24 cellular contexts compared by ENCODE assay signal in genomic region chr10:132104062-132104461, GRCh38. TPM values are rescaled to one million over a fixed set of nuclear protein-coding genes. Genes with fewer than 3 reads are reported as not detected.
A peak's percentile ranks its signal among the peaks of the same experiment; 100 is the strongest.
DNase-seq lines count a peak whose midpoint lies in the region; ATAC-seq and TF ChIP-seq lines count a peak whose summit lies in the region.
"Had no signal": no experiment of that assay in that cellular context is flagged by ENCODE, and none has a peak within 500 bp of the region (broad histone marks: within the 10 kb centered on the region; RNA-seq: fewer than 3 reads in every experiment).

No MANE protein-coding gene starts in this region.

- 0 out of 2 replicates have a peak overlapping the region, but pooled peaks have one; percentile 32 for H3K14ac ChIP-seq in H9 (ENCODE audit: insufficient read depth, low read length)

- H3K9me3 Mint-ChIP-seq in activated CD4-positive, alpha-beta T cell treated with anti-CD3 and anti-CD28 coated beads, Interleukin-2, amount 10 ng/mL, durations not matched to agents 24 days and 14 days = no peaks in the 10 kb centered on the region
- no peaks in the 10 kb centered on the region for H3K9me3 Mint-ChIP-seq in H9

- H3K27ac ChIP-seq in H9 (ENCODE audit: insufficient read length, low read depth, low read length) (no peak overlapping the region), lower lobe of right lung (no peak overlapping the region)
- H3K27ac ChIP-seq: 22Rv1, RWPE1 had no signal

- no peak overlapping the region for H3T11ph ChIP-seq in H9 (ENCODE audit: low read length)

- H2BK5ac ChIP-seq in H9 (ENCODE audit: insufficient read length, low read length) = no peak overlapping the region

- no peak overlapping the region for H3K4me2 ChIP-seq in H9 (ENCODE audit: insufficient read depth, insufficient read length, low read length)

- H3K9me3 ChIP-seq in H9 (ENCODE audit: control insufficient read depth, low read depth, low read length) (no peaks in the 10 kb centered on the region), lower lobe of right lung (no peaks in the 10 kb centered on the region)
- H3K9me3 ChIP-seq: MG63 had no signal

- intact Hi-C loops in activated CD4-positive, alpha-beta T cell treated with anti-CD3 and anti-CD28 coated beads, Interleukin-2, amount 10 ng/mL, durations not matched to agents 24 days and 14 days (cut with micrococcal nuclease) = no loop called here
- intact Hi-C loops in lower lobe of right lung (cut with DNase I) = no loop called here

- no peak overlapping the region for H2BK15ac ChIP-seq in H9 (ENCODE audit: low read depth, low read length)

- peaks cover 2% of the 10 kb centered on the region for H3K27me3 Mint-ChIP-seq in activated CD4-positive, alpha-beta T cell treated with anti-CD3 and anti-CD28 coated beads, Interleukin-2, amount 10 ng/mL, durations not matched to agents 24 days and 14 days
- peaks cover 1% of the 10 kb centered on the region; the same call in 1 of the 2 replicates for H3K27me3 Mint-ChIP-seq in H9 (ENCODE audit: low read depth)

- H2BK20ac ChIP-seq in H9 (ENCODE audit: low read depth, low read length, poor library complexity, severe bottlenecking) = no peak overlapping the region

- H3K9ac ChIP-seq in H9 (ENCODE audit: extremely low read depth, insufficient read length, low read length) = no peak overlapping the region

- no peak overlapping the region for H3K27ac Mint-ChIP-seq in activated CD4-positive, alpha-beta T cell treated with anti-CD3 and anti-CD28 coated beads, Interleukin-2, amount 10 ng/mL, durations not matched to agents 24 days and 14 days
- no peak overlapping the region for H3K27ac Mint-ChIP-seq in H9
- H3K27ac Mint-ChIP-seq: B cell had no signal

- H3K4me1 ChIP-seq in H9 (ENCODE audit: insufficient read depth, low read length) = no peaks in the 10 kb centered on the region
- H3K4me1 ChIP-seq in lower lobe of right lung = no peaks in the 10 kb centered on the region

- no peak overlapping the region for H2AFZ ChIP-seq in H9 (ENCODE audit: low read length)

- H3K79me1 ChIP-seq in H9 (ENCODE audit: insufficient read depth, low read depth, low read length, poor library complexity, severe bottlenecking) = no peaks in the 10 kb centered on the region

- no peak overlapping the region for H3K4me3 Mint-ChIP-seq in activated CD4-positive, alpha-beta T cell treated with anti-CD3 and anti-CD28 coated beads, Interleukin-2, amount 10 ng/mL, durations not matched to agents 24 days and 14 days
- H3K4me3 Mint-ChIP-seq in H9 = no peak overlapping the region
- H3K4me3 Mint-ChIP-seq: B cell had no signal

- no peak for ATAC-seq in lower lobe of right lung

- no peak overlapping the region for H3K23ac ChIP-seq in H9 (ENCODE audit: insufficient read length, low read depth, low read length)

- H3K4me1 Mint-ChIP-seq in activated CD4-positive, alpha-beta T cell treated with anti-CD3 and anti-CD28 coated beads, Interleukin-2, amount 10 ng/mL, durations not matched to agents 24 days and 14 days = no peaks in the 10 kb centered on the region
- no peaks in the 10 kb centered on the region for H3K4me1 Mint-ChIP-seq in H9
- H3K4me1 Mint-ChIP-seq: B cell had no signal

- H4K91ac ChIP-seq in H9 (ENCODE audit: insufficient read length, low read depth, low read length) = no peak overlapping the region

- H2BK12ac ChIP-seq in H9 (ENCODE audit: insufficient read length, low read depth, low read length) = no peak overlapping the region

- H2BK120ac ChIP-seq in H9 (ENCODE audit: low read depth, low read length, poor library complexity, severe bottlenecking) = no peak overlapping the region

- H3K27me3 ChIP-seq in H9 (ENCODE audit: insufficient read depth, low read length) (no peaks in the 10 kb centered on the region), lower lobe of right lung (ENCODE audit: low read depth) (no peaks in the 10 kb centered on the region)
- H3K27me3 ChIP-seq: MG63 had no signal

- DNase-seq in activated CD4-positive, alpha-beta T cell treated with anti-CD3 and anti-CD28 coated beads, Interleukin-2, amount 10 ng/mL, durations not matched to agents 24 days and 14 days = peak; percentile 43
- DNase-seq in activated CD4-positive, alpha-beta T cell treated with anti-CD3 and anti-CD28 coated beads for 48 hours = no peak
- DNase-seq in H9 (no peak), lower lobe of right lung (peak; percentile 26), NCI-H345 (lab: John Stamatoyannopoulos, UW) (no peak), NCI-H2171 treated with DMSO at 0.1 percent for 48 hours (lab: John Stamatoyannopoulos, UW) (no peak)
- peak; percentile 3 for DNase-seq in stimulated activated CD8-positive, alpha-beta memory T cell treated with anti-CD3 and anti-CD28 coated beads, Interleukin-4, amount 100 ng/mL, for 48 hours
- no peak for DNase-seq in stimulated activated CD4-positive, alpha-beta T cell treated with anti-CD3 and anti-CD28 coated beads, Interleukin-1b, Interleukin-23, amount 100 ng/mL, for 48 hours
- DNase-seq: Calu3, DMS79 treated with DMSO at 0.1 percent for 48 hours, GF-D8, GOT3, HCEC 1CT, KBM-7, MG63, NCI-H1105 treated with DMSO at 0.1 percent for 48 hours, NCI-H146, NCI-H1930, NCI-H510A, NCI-H69, SHP77 treated with DMSO at 0.1 percent for 48 hours had no signal

- H3K36me3 ChIP-seq in lower lobe of right lung = no peaks in the 10 kb centered on the region
- H3K36me3 ChIP-seq: MG63 had no signal

- H3K56ac ChIP-seq in H9 (ENCODE audit: insufficient read length, low read depth, low read length) = no peak overlapping the region

- H3K23me2 ChIP-seq in H9 (ENCODE audit: insufficient read length, low read depth, low read length, poor library complexity, severe bottlenecking) = no peaks in the 10 kb centered on the region

- H4K8ac ChIP-seq in H9 (replicated peaks; ENCODE audit: insufficient read length, low read depth, low read length) = no peak overlapping the region

- no peak for TF ChIP-seq CTCF in H9 (conservative IDR thresholded peaks at IDR 0.05)
- no peak for TF ChIP-seq CTCF in lower lobe of right lung (IDR thresholded peaks at IDR 0.05)

- no peaks in the 10 kb centered on the region for H4K20me1 ChIP-seq in H9 (ENCODE audit: control insufficient read depth, insufficient read depth, insufficient read length)

- H3K36me3 Mint-ChIP-seq in activated CD4-positive, alpha-beta T cell treated with anti-CD3 and anti-CD28 coated beads, Interleukin-2, amount 10 ng/mL, durations not matched to agents 24 days and 14 days (ENCODE audit: low read depth) = no peaks in the 10 kb centered on the region
- H3K36me3 Mint-ChIP-seq in H9 (ENCODE audit: insufficient read depth in 1 of 3, low read depth in 3 of 3) = peaks cover 0 to 2% (median 0%) of the 10 kb centered on the region in 3 experiments; a peak in 1 of 7 replicates

- H3K18ac ChIP-seq in H9 (ENCODE audit: insufficient read length, low read depth, low read length) = no peak overlapping the region

- whole genome bisulfite sequencing in H9 (ENCODE audit: extremely low coverage, insufficient read length, low lambda C conversion rate) = no CpG with 5 or more reads among the region's 13 CpGs

- no peak overlapping the region for H3K4ac ChIP-seq in H9 (ENCODE audit: low read depth, low read length)

- H3K4me3 ChIP-seq in lower lobe of right lung = no peak overlapping the region
- H3K4me3 ChIP-seq: MG63 had no signal

- no peaks in the 10 kb centered on the region for H3K79me2 ChIP-seq in H9 (ENCODE audit: insufficient read depth, low read length)

- H2AK5ac ChIP-seq in H9 (ENCODE audit: insufficient read length, low read length) = no peak overlapping the region

- no peak overlapping the region for H4K5ac ChIP-seq in H9 (ENCODE audit: insufficient read length, low read depth, low read length)

RNA-seq across cellular contexts. Expression of gene JAKMIP3, which starts 38.3 kb away (rescaled TPM):
- 1.2 and 1.3 TPM in 2 replicates for total RNA-seq in activated CD4-positive, alpha-beta T cell treated with anti-CD3 and anti-CD28 coated beads, Interleukin-2, amount 10 ng/mL, durations not matched to agents 24 days and 14 days
- total RNA-seq in H9 (2021) (0.50 and 0.55 TPM in 2 replicates), lower lobe of right lung (0.18 TPM)

Comparison
In these comparisons a context has a peak if more than half of its experiments do, and no peak if none do; other contexts are left out.
1. DNase-seq: peak in activated CD4-positive, alpha-beta T cell treated with anti-CD3 and anti-CD28 coated beads, Interleukin-2, amount 10 ng/mL, durations not matched to agents 24 days and 14 days (single experiment), lower lobe of right lung (single experiment) and stimulated activated CD8-positive, alpha-beta memory T cell treated with anti-CD3 and anti-CD28 coated beads, Interleukin-4, amount 100 ng/mL, for 48 hours (single experiment); none in activated CD4-positive, alpha-beta T cell treated with anti-CD3 and anti-CD28 coated beads for 48 hours (single experiment), H9 (single experiment), NCI-H345 (single experiment), stimulated activated CD4-positive, alpha-beta T cell treated with anti-CD3 and anti-CD28 coated beads, Interleukin-1b, Interleukin-23, amount 100 ng/mL, for 48 hours (single experiment) and NCI-H2171 treated with DMSO at 0.1 percent for 48 hours (single experiment).